ENCODE assay signal across 8 cellular contexts in the genomic region with DNA sequence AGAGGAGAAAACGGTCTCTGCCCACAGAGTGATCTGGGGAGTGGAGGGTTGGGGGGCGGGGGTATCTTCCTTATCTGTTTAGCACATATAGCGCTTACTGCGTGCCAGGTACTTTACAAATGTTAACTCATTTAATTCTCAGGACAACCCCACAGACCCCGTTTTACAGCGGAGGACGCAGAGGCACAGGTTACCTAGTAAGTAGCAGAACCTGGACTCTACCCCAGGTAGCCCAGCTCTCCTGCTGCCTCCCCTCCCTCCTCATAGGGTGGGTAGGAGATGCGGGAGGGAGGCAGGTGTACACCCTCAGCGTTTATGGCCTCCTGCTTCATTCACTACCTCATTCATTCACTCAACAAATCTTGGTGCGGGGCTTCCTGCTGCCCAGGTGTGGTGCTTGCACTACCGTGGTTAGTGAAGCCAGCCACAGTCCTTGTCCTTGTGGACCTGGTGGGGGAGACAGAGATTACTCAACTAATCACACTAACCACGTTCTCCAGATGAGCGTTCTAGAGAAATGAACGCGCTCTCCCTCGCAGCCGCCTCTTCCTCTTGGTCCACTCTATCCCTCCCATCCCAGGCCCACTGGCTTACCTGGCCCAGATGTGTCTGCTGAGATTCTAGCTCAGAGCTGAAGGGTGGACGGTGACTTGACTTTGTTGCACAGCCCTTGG.
DNase-seq lines count a peak whose midpoint lies in the region; ATAC-seq and TF ChIP-seq lines count a peak whose summit lies in the region.

No MANE protein-coding gene starts in this region.

- DNase-seq in NCI-H526 (lab: John Stamatoyannopoulos, UW) (peak; percentile 46 to 59), NCI-H526 treated with DMSO at 0.1 percent for 48 hours (lab: John Stamatoyannopoulos, UW) (no peak), NCI-H69 (lab: John Stamatoyannopoulos, UW) (peak; percentile 83), fibroblast of villous mesenchyme (ENCODE audit: low read depth) (no peak), renal cortical epithelial cell (ENCODE audit: low read depth) (peak; percentile 33), hippocampal formation (lab: John Stamatoyannopoulos, UW) (no peak), foreskin melanocyte (no peak)

- no peak for ATAC-seq in HG03565 (IDR thresholded peaks at IDR 0.05; ENCODE audit: unreplicated experiment)

- peak overlapping the region; percentile 44 for H3K4me3 ChIP-seq in fibroblast of villous mesenchyme (ENCODE audit: low read depth, low read length)

- TF ChIP-seq CTCF in fibroblast of villous mesenchyme (IDR thresholded peaks at IDR 0.05; ENCODE audit: insufficient read depth, low read depth, low read length): no peak

Comparison
In these comparisons a context has a peak if more than half of its experiments do, and no peak if none do; other contexts are left out.
1. DNase-seq: peak in NCI-H526 (2 of 2), NCI-H69 (single experiment) and renal cortical epithelial cell (single experiment); none in NCI-H526 treated with DMSO at 0.1 percent for 48 hours (single experiment), fibroblast of villous mesenchyme (single experiment), hippocampal formation (0 of 2) and foreskin melanocyte (single experiment).